In genomic region chr22:46046299-46046685, GRCh38 we compare ENCODE assay signal across 12 cellular contexts.
DNase-seq lines count a peak whose midpoint lies in the region; ATAC-seq, FAIRE-seq and TF ChIP-seq lines count a peak whose summit lies in the region.
"Had no signal": no experiment of that assay in that cellular context is flagged by ENCODE, and none has a peak within 500 bp of the region (broad histone marks: within the 10 kb centered on the region; RNA-seq: fewer than 3 reads in every experiment).

No MANE protein-coding gene starts in this region.

- H3K27me3 Mint-ChIP-seq in CD14-positive monocyte (ENCODE audit: low read depth in 3 of 3) (peaks cover 0 to 2% (median 0%) of the 10 kb centered on the region in 3 donors), activated B cell treated with CpG ODN at 0.5 μM for 24 hours (no peaks in the 10 kb centered on the region)

- intact Hi-C loops in CD14-positive monocyte (cut with micrococcal nuclease) (loop anchor here in 1 of 2 donors (10.0 kb wide), 1 partner anchor 881 kb away; the partner anchor contains the start of gene NUP50), activated B cell treated with CpG ODN at 0.5 μM for 24 hours (cut with micrococcal nuclease) (no loop called here), psoas muscle (cut with DNase I) (no loop called here)

- ATAC-seq in activated B cell treated with CpG ODN at 0.5 μM for 24 hours (ENCODE audit: low read depth) = no peak
- no peak for ATAC-seq in psoas muscle
- ATAC-seq: activated CD8-positive, alpha-beta memory T cell treated with anti-CD3 and anti-CD28 coated beads, Interleukin-2, amount 10 ng/mL, durations not matched to agents 7 days and 5 days had no signal

- CTCF ChIA-PET in activated B cell treated with CpG ODN at 0.5 μM for 24 hours (lab: Charles Lee) = no interaction called here

- no peak for DNase-seq in CD14-positive monocyte (ENCODE audit: low spot score)
- DNase-seq in activated B cell treated with CpG ODN at 0.5 μM for 24 hours = no peak
- no peak for DNase-seq in right atrium auricular region (ENCODE audit: low spot score)
- no peak for DNase-seq in psoas muscle
- no peak for DNase-seq in NCI-H2107 (lab: John Stamatoyannopoulos, UW)
- no peak for DNase-seq in DMS 273 (lab: John Stamatoyannopoulos, UW; ENCODE audit: unreplicated experiment)
- no peak for DNase-seq in NCI-H524 (lab: John Stamatoyannopoulos, UW)
- DNase-seq in GM12891 (ENCODE audit: insufficient read length, low spot score) = no peak
- DNase-seq: activated CD8-positive, alpha-beta memory T cell treated with anti-CD3 and anti-CD28 coated beads, Interleukin-2, amount 10 ng/mL, durations not matched to agents 7 days and 5 days; SK-N-SH had no signal

- H3K36me3 ChIP-seq in right atrium auricular region = no peaks in the 10 kb centered on the region
- H3K36me3 ChIP-seq in psoas muscle (ENCODE audit: insufficient read depth in 1 of 2, low read depth in 1 of 2) = no peaks in the 10 kb centered on the region

- peak overlapping the region in 1 of 2 donors; percentile 63 for H3K4me3 ChIP-seq in right atrium auricular region
- H3K4me3 ChIP-seq in psoas muscle = peak overlapping the region; percentile 82
- H3K4me3 ChIP-seq: hepatocyte had no signal

- H3K4me1 Mint-ChIP-seq in CD14-positive monocyte (peaks cover 81% of the 10 kb centered on the region), activated B cell treated with CpG ODN at 0.5 μM for 24 hours (peaks cover 43% of the 10 kb centered on the region)

- peaks cover 0 to 76% of the 10 kb centered on the region in 2 donors for H3K4me1 ChIP-seq in right atrium auricular region
- peaks cover 70% of the 10 kb centered on the region for H3K4me1 ChIP-seq in psoas muscle
- H3K4me1 ChIP-seq: parathyroid adenoma had no signal

- no peak for TF ChIP-seq POLR2A in GM12891 (IDR thresholded peaks at IDR 0.05; ENCODE audit: low read depth, low read length)

- no peak for TF ChIP-seq CTCF in CD14-positive monocyte (IDR thresholded peaks at IDR 0.05)
- no peak for TF ChIP-seq CTCF in activated B cell treated with CpG ODN at 0.5 μM for 24 hours (IDR thresholded peaks at IDR 0.05)
- TF ChIP-seq CTCF in right atrium auricular region (IDR thresholded peaks at IDR 0.05) = no peak
- TF ChIP-seq CTCF in psoas muscle (IDR thresholded peaks at IDR 0.05) = no peak

- H3K36me3 Mint-ChIP-seq in CD14-positive monocyte (peaks cover 0 to 25% of the 10 kb centered on the region in 2 donors), activated B cell treated with CpG ODN at 0.5 μM for 24 hours (ENCODE audit: low read depth) (no peaks in the 10 kb centered on the region)
- H3K36me3 Mint-ChIP-seq: activated CD8-positive, alpha-beta memory T cell treated with anti-CD3 and anti-CD28 coated beads, Interleukin-2, amount 10 ng/mL, durations not matched to agents 7 days and 5 days had no signal

- H3K9me3 Mint-ChIP-seq in CD14-positive monocyte (peaks cover 0 to 1% (median 0%) of the 10 kb centered on the region in 7 donors), activated B cell treated with CpG ODN at 0.5 μM for 24 hours (no peaks in the 10 kb centered on the region)

- no peak for FAIRE-seq in GM12891 (lab: Jason Lieb, UNC)

- WGBS in psoas muscle, 3 donors = 47 to 56% (median 51%) methylated on average over 5 of the region's 5 CpGs

- POLR2A ChIA-PET in activated B cell treated with CpG ODN at 0.5 μM for 24 hours (lab: Charles Lee) = interaction anchor here (1.3 to 1.6 kb wide), 3 partner anchors 10 to 24 kb away, joined by 4 to 5 read pairs (median 5); no protein-coding TSS in a partner anchor

- H3K27ac Mint-ChIP-seq in CD14-positive monocyte (peak overlapping the region; percentile 88 to 95 (median 94)), activated B cell treated with CpG ODN at 0.5 μM for 24 hours (peak overlapping the region; percentile 24)
- H3K27ac Mint-ChIP-seq: activated CD8-positive, alpha-beta memory T cell treated with anti-CD3 and anti-CD28 coated beads, Interleukin-2, amount 10 ng/mL, durations not matched to agents 7 days and 5 days had no signal

- H3K27me3 ChIP-seq in right atrium auricular region (no peaks in the 10 kb centered on the region), psoas muscle (ENCODE audit: insufficient read depth in 3 of 3, low read length in 2 of 3) (no peaks in the 10 kb centered on the region)
- H3K27me3 ChIP-seq: hepatocyte had no signal

- peak overlapping the region; percentile 80 to 88 for H3K4me3 Mint-ChIP-seq in CD14-positive monocyte
- H3K4me3 Mint-ChIP-seq in activated B cell treated with CpG ODN at 0.5 μM for 24 hours = peak overlapping the region; percentile 28
- H3K4me3 Mint-ChIP-seq: activated CD8-positive, alpha-beta memory T cell treated with anti-CD3 and anti-CD28 coated beads, Interleukin-2, amount 10 ng/mL, durations not matched to agents 7 days and 5 days had no signal

- H3K9me3 ChIP-seq in right atrium auricular region (no peaks in the 10 kb centered on the region), psoas muscle (no peaks in the 10 kb centered on the region)
- H3K9me3 ChIP-seq: SK-N-SH had no signal

- peak overlapping the region; percentile 93 to 95 for H3K27ac ChIP-seq in right atrium auricular region
- H3K27ac ChIP-seq in psoas muscle = peak overlapping the region; percentile 99
- H3K27ac ChIP-seq: hepatocyte, parathyroid adenoma had no signal

TF ChIP-seq in GM12891, 5 proteins besides CTCF, POLR2A, EP300 and RAD21:
- TF ChIP-seq PAX5 (IDR thresholded peaks at IDR 0.05; ENCODE audit: insufficient read depth, low read length, severe bottlenecking) (no peak), SPI1 (IDR thresholded peaks at IDR 0.05; ENCODE audit: low read depth, low read length) (no peak), TAF1 (IDR thresholded peaks at IDR 0.05; ENCODE audit: low read depth, low read length) (no peak), POLR2AphosphoS5 (IDR thresholded peaks at IDR 0.05; ENCODE audit: low read depth, low read length) (no peak), POU2F2 (IDR thresholded peaks at IDR 0.05; ENCODE audit: low read depth, low read length) (no peak)
